In the genomic region with DNA sequence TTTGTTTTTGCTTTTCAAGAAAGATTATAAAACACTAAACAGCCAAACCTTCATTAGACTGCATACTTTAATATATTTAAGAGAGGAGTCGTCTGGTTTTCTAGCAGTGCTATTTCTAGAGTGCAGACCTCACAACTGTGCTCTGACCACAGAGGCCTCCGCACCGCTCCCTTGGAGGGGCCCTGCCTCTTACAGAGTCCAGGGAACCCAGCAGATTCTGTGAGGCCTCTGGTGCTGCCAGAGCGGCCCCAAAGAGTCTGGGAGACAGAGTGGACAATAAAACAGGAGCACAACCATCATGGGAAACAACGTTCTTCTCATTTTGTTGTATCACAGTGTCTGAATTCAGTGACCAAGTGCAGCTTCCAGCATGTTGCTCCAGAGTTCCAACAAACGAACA, we compare ENCODE assay signal across 33 cellular contexts.
"Had no signal": no experiment of that assay in that cellular context is flagged by ENCODE, and none has a peak within 500 bp of the region (broad histone marks: within the 10 kb centered on the region; RNA-seq: fewer than 3 reads in every experiment).

No MANE protein-coding gene starts in this region.

- H3K27ac ChIP-seq: colonic mucosa, epithelial cell of prostate, gastrocnemius medialis, neural progenitor cell, ovary, psoas muscle, right lobe of liver, suprapubic skin, transverse colon, upper lobe of right lung, vagina had no signal

- DNase-seq: colonic mucosa; effector CD8-positive, alpha-beta T cell; endodermal cell; foreskin fibroblast; gastrocnemius medialis; hypothalamus; immature natural killer cell; islet precursor cell; kidney glomerular epithelial cell; left colon; naive thymus-derived CD4-positive, alpha-beta T cell; ovary; posterior cingulate gyrus; psoas muscle; stimulated activated CD4-positive, alpha-beta T cell treated with anti-CD3 and anti-CD28 coated beads, Interleukin-12 subunit alpha, Interleukin-12 subunit beta, amount 100 ng/mL, for 4 hours; stimulated activated CD4-positive, alpha-beta T cell treated with anti-CD3 and anti-CD28 coated beads, Interleukin-1b, Interleukin-23, amount 100 ng/mL, for 48 hours; stimulated activated CD4-positive, alpha-beta T cell treated with anti-CD3 and anti-CD28 coated beads, Interleukin-4, amount 100 ng/mL, for 1 hour; stimulated activated CD8-positive, alpha-beta memory T cell treated with anti-CD3 and anti-CD28 coated beads, Interleukin-4, amount 100 ng/mL, for 48 hours; stimulated activated naive CD4-positive, alpha-beta T cell; stimulated activated naive CD8-positive, alpha-beta T cell treated with anti-CD3 and anti-CD28 coated beads, Interleukin-15, amount 100 ng/mL, for 72 hours; transverse colon; upper lobe of right lung had no signal

- ATAC-seq: esophagus mucosa; gastrocnemius medialis; left colon; naive thymus-derived CD4-positive, alpha-beta T cell; psoas muscle; right lobe of liver; stimulated activated naive CD8-positive, alpha-beta T cell treated with anti-CD3 and anti-CD28 coated beads, Interleukin-15, amount 100 ng/mL, for 72 hours; upper lobe of right lung had no signal

- H3K4me3 Mint-ChIP-seq: dendritic cell treated with granulocyte-macrophage colony-stimulating factor and Interleukin-4, amounts not matched to agents 40 ng/mL and 50 ng/mL, for 4 days; endodermal cell; immature natural killer cell; memory B cell; naive thymus-derived CD4-positive, alpha-beta T cell; nephron; neural progenitor cell; stimulated activated naive CD8-positive, alpha-beta T cell treated with anti-CD3 and anti-CD28 coated beads, Interleukin-15, amount 100 ng/mL, for 72 hours had no signal

- H3K27me3 Mint-ChIP-seq: dendritic cell treated with granulocyte-macrophage colony-stimulating factor and Interleukin-4, amounts not matched to agents 40 ng/mL and 50 ng/mL, for 4 days; memory B cell; naive thymus-derived CD4-positive, alpha-beta T cell; stimulated activated naive CD8-positive, alpha-beta T cell treated with anti-CD3 and anti-CD28 coated beads, Interleukin-15, amount 100 ng/mL, for 72 hours had no signal

- H3K27ac Mint-ChIP-seq: dendritic cell treated with granulocyte-macrophage colony-stimulating factor and Interleukin-4, amounts not matched to agents 40 ng/mL and 50 ng/mL, for 4 days; endodermal cell; immature natural killer cell; memory B cell; nephron; neural progenitor cell; stimulated activated naive CD8-positive, alpha-beta T cell treated with anti-CD3 and anti-CD28 coated beads, Interleukin-15, amount 100 ng/mL, for 72 hours had no signal

- H3K9me3 Mint-ChIP-seq: dendritic cell treated with granulocyte-macrophage colony-stimulating factor and Interleukin-4, amounts not matched to agents 40 ng/mL and 50 ng/mL, for 4 days; endodermal cell; immature natural killer cell; memory B cell; naive thymus-derived CD4-positive, alpha-beta T cell; nephron; neural progenitor cell; stimulated activated naive CD8-positive, alpha-beta T cell treated with anti-CD3 and anti-CD28 coated beads, Interleukin-15, amount 100 ng/mL, for 72 hours had no signal

- H3K4me3 ChIP-seq: colonic mucosa, gastrocnemius medialis, lung, neural progenitor cell, ovary, psoas muscle, right lobe of liver, smooth muscle cell, suprapubic skin, transverse colon, upper lobe of right lung, vagina had no signal

- H3K36me3 ChIP-seq: ovary had no signal

- H3K9me3 ChIP-seq: colonic mucosa, gastrocnemius medialis, ovary, psoas muscle, right lobe of liver, suprapubic skin, transverse colon, upper lobe of right lung, vagina had no signal

- H3K27me3 ChIP-seq: colonic mucosa, gastrocnemius medialis, neural progenitor cell, ovary, right lobe of liver, suprapubic skin, transverse colon, upper lobe of right lung, vagina had no signal
